ENCODE assay signal across 8 cellular contexts in genomic region chr6:64330694-64331309, GRCh38.
DNase-seq lines count a peak whose midpoint lies in the region; ATAC-seq and TF ChIP-seq lines count a peak whose summit lies in the region.

No MANE protein-coding gene starts in this region.

- H3K4me1 ChIP-seq in foreskin keratinocyte: no peaks in the 10 kb centered on the region

- ATAC-seq in GM18858 (IDR thresholded peaks at IDR 0.05; ENCODE audit: unreplicated experiment) (peak; percentile 46), foreskin keratinocyte (peak; percentile 79), HG03095 (IDR thresholded peaks at IDR 0.05; ENCODE audit: unreplicated experiment) (no peak), GM18517 (IDR thresholded peaks at IDR 0.05; ENCODE audit: unreplicated experiment) (no peak)

- no peaks in the 10 kb centered on the region for H3K27me3 ChIP-seq in foreskin keratinocyte

- H3K27ac ChIP-seq in C4-2B: no peak overlapping the region
- no peak overlapping the region for H3K27ac ChIP-seq in foreskin keratinocyte

- TF ChIP-seq CTCF in C4-2B (conservative IDR thresholded peaks at IDR 0.05) (peak; percentile 72), foreskin keratinocyte (conservative IDR thresholded peaks at IDR 0.05) (peak; percentile 80)

- DNase-seq in M059J (ENCODE audit: low read depth) (peak; percentile 70), UCSD-AML1 (lab: John Stamatoyannopoulos, UW; ENCODE audit: unreplicated experiment) (peak; percentile 61), foreskin keratinocyte (peak; percentile 20 to 55), pons (ENCODE audit: low spot score) (peak; percentile 75)

Comparison
In these comparisons a context has a peak if more than half of its experiments do, and no peak if none do; other contexts are left out.
1. ATAC-seq: peak in GM18858 (single experiment) and foreskin keratinocyte (single experiment); none in HG03095 (single experiment) and GM18517 (single experiment).
2. Peak in every context shown above with its lines, with median percentiles within 50 percentile points of each other: DNase-seq.